ENCODE assay signal across 1 cellular context in genomic region chr6:27295301-27296079, GRCh38.
TF ChIP-seq lines count a peak whose summit lies in the region.

No MANE protein-coding gene starts in this region.

TF ChIP-seq in HepG2, 621 proteins besides CTCF, POLR2A, EP300 and RAD21 (continued from another document and continues in another):
- no peak for TF ChIP-seq ZBTB49 (CRISPR knock-in tag; IDR thresholded peaks at IDR 0.05; ENCODE audit: borderline replicate concordance)
- no peak for TF ChIP-seq ZNF431 (CRISPR knock-in tag; IDR thresholded peaks at IDR 0.05; ENCODE audit: borderline replicate concordance, low read depth)
- TF ChIP-seq PHB2 (IDR thresholded peaks at IDR 0.05; ENCODE audit: partially characterized antibody): no peak
- TF ChIP-seq ZNF646 (CRISPR knock-in tag; IDR thresholded peaks at IDR 0.05): no peak
- peak in 1 of 2 experiments; percentile 80; a peak in 2 of 4 replicates for TF ChIP-seq KLF16 (CRISPR knock-in tag; IDR thresholded peaks at IDR 0.05)
- TF ChIP-seq MAX (IDR thresholded peaks at IDR 0.05): no peak
- TF ChIP-seq ZNF430 (CRISPR knock-in tag; IDR thresholded peaks at IDR 0.05): peak; percentile 44; the same call in 1 of the 2 replicates
- TF ChIP-seq, protein P1, sequence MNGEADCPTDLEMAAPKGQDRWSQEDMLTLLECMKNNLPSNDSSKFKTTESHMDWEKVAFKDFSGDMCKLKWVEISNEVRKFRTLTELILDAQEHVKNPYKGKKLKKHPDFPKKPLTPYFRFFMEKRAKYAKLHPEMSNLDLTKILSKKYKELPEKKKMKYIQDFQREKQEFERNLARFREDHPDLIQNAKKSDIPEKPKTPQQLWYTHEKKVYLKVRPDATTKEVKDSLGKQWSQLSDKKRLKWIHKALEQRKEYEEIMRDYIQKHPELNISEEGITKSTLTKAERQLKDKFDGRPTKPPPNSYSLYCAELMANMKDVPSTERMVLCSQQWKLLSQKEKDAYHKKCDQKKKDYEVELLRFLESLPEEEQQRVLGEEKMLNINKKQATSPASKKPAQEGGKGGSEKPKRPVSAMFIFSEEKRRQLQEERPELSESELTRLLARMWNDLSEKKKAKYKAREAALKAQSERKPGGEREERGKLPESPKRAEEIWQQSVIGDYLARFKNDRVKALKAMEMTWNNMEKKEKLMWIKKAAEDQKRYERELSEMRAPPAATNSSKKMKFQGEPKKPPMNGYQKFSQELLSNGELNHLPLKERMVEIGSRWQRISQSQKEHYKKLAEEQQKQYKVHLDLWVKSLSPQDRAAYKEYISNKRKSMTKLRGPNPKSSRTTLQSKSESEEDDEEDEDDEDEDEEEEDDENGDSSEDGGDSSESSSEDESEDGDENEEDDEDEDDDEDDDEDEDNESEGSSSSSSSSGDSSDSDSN (CRISPR knock-in tag; IDR thresholded peaks at IDR 0.05): no peak
- TF ChIP-seq ZNF557 (CRISPR knock-in tag; IDR thresholded peaks at IDR 0.05): no peak
- 0 out of 2 replicates have a peak, but pooled peaks have one; percentile 13 for TF ChIP-seq KMT2B (CRISPR knock-in tag; IDR thresholded peaks at IDR 0.05)
- no peak for TF ChIP-seq CBX2 (IDR thresholded peaks at IDR 0.05; ENCODE audit: low read depth, low read length)
- TF ChIP-seq CBX2 (CRISPR knock-in tag; IDR thresholded peaks at IDR 0.05; ENCODE audit: low read depth): no peak
- peak; percentile 39; the same call in 1 of the 2 replicates for TF ChIP-seq RCOR2 (CRISPR knock-in tag; IDR thresholded peaks at IDR 0.05)
- TF ChIP-seq HMGA1 (CRISPR knock-in tag; conservative IDR thresholded peaks at IDR 0.05): no peak
- TF ChIP-seq RXRA (CRISPR knock-in tag; IDR thresholded peaks at IDR 0.05): no peak
- TF ChIP-seq MYC (CRISPR knock-in tag; IDR thresholded peaks at IDR 0.05; ENCODE audit: borderline replicate concordance): no peak
- TF ChIP-seq RAD51 (IDR thresholded peaks at IDR 0.05; ENCODE audit: borderline replicate concordance): no peak
- TF ChIP-seq BRD4 (CRISPR knock-in tag; IDR thresholded peaks at IDR 0.05): no peak
- no peak for TF ChIP-seq RNF2 (conservative IDR thresholded peaks at IDR 0.05; ENCODE audit: low read depth)
- no peak for TF ChIP-seq SNAI1 (CRISPR knock-in tag; IDR thresholded peaks at IDR 0.05; ENCODE audit: borderline replicate concordance)
- peak; percentile 71 for TF ChIP-seq HDAC2 (CRISPR knock-in tag; IDR thresholded peaks at IDR 0.05)
- no peak for TF ChIP-seq HOXA9 (CRISPR knock-in tag; IDR thresholded peaks at IDR 0.05; ENCODE audit: borderline replicate concordance)
- TF ChIP-seq ZNF34 (CRISPR knock-in tag; IDR thresholded peaks at IDR 0.05; ENCODE audit: borderline replicate concordance): no peak
- TF ChIP-seq RBM39 (IDR thresholded peaks at IDR 0.05; ENCODE audit: low read depth, low read length, poor library complexity, severe bottlenecking): no peak
- TF ChIP-seq, protein P2, sequence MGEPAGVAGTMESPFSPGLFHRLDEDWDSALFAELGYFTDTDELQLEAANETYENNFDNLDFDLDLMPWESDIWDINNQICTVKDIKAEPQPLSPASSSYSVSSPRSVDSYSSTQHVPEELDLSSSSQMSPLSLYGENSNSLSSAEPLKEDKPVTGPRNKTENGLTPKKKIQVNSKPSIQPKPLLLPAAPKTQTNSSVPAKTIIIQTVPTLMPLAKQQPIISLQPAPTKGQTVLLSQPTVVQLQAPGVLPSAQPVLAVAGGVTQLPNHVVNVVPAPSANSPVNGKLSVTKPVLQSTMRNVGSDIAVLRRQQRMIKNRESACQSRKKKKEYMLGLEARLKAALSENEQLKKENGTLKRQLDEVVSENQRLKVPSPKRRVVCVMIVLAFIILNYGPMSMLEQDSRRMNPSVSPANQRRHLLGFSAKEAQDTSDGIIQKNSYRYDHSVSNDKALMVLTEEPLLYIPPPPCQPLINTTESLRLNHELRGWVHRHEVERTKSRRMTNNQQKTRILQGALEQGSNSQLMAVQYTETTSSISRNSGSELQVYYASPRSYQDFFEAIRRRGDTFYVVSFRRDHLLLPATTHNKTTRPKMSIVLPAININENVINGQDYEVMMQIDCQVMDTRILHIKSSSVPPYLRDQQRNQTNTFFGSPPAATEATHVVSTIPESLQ (CRISPR knock-in tag; conservative IDR thresholded peaks at IDR 0.05): 0 out of 2 replicates have a peak, but pooled peaks have one; percentile 52
- TF ChIP-seq, protein P3, sequence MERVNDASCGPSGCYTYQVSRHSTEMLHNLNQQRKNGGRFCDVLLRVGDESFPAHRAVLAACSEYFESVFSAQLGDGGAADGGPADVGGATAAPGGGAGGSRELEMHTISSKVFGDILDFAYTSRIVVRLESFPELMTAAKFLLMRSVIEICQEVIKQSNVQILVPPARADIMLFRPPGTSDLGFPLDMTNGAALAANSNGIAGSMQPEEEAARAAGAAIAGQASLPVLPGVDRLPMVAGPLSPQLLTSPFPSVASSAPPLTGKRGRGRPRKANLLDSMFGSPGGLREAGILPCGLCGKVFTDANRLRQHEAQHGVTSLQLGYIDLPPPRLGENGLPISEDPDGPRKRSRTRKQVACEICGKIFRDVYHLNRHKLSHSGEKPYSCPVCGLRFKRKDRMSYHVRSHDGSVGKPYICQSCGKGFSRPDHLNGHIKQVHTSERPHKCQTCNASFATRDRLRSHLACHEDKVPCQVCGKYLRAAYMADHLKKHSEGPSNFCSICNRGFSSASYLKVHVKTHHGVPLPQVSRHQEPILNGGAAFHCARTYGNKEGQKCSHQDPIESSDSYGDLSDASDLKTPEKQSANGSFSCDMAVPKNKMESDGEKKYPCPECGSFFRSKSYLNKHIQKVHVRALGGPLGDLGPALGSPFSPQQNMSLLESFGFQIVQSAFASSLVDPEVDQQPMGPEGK (CRISPR knock-in tag; IDR thresholded peaks at IDR 0.05): 0 out of 2 replicates have a peak, but pooled peaks have one; percentile 11
- peak; percentile 48; the same call in 1 of the 2 replicates for TF ChIP-seq CHD4 (IDR thresholded peaks at IDR 0.05; ENCODE audit: borderline replicate concordance, low read length)
- peak; percentile 68; the same call in 1 of the 2 replicates for TF ChIP-seq MIER3 (CRISPR knock-in tag; IDR thresholded peaks at IDR 0.05; ENCODE audit: borderline replicate concordance)
- no peak for TF ChIP-seq IRX3 (CRISPR knock-in tag; IDR thresholded peaks at IDR 0.05; ENCODE audit: borderline replicate concordance, low read depth)
- TF ChIP-seq ZSCAN21 (CRISPR knock-in tag; IDR thresholded peaks at IDR 0.05; ENCODE audit: borderline replicate concordance): no peak
- TF ChIP-seq, protein P4, sequence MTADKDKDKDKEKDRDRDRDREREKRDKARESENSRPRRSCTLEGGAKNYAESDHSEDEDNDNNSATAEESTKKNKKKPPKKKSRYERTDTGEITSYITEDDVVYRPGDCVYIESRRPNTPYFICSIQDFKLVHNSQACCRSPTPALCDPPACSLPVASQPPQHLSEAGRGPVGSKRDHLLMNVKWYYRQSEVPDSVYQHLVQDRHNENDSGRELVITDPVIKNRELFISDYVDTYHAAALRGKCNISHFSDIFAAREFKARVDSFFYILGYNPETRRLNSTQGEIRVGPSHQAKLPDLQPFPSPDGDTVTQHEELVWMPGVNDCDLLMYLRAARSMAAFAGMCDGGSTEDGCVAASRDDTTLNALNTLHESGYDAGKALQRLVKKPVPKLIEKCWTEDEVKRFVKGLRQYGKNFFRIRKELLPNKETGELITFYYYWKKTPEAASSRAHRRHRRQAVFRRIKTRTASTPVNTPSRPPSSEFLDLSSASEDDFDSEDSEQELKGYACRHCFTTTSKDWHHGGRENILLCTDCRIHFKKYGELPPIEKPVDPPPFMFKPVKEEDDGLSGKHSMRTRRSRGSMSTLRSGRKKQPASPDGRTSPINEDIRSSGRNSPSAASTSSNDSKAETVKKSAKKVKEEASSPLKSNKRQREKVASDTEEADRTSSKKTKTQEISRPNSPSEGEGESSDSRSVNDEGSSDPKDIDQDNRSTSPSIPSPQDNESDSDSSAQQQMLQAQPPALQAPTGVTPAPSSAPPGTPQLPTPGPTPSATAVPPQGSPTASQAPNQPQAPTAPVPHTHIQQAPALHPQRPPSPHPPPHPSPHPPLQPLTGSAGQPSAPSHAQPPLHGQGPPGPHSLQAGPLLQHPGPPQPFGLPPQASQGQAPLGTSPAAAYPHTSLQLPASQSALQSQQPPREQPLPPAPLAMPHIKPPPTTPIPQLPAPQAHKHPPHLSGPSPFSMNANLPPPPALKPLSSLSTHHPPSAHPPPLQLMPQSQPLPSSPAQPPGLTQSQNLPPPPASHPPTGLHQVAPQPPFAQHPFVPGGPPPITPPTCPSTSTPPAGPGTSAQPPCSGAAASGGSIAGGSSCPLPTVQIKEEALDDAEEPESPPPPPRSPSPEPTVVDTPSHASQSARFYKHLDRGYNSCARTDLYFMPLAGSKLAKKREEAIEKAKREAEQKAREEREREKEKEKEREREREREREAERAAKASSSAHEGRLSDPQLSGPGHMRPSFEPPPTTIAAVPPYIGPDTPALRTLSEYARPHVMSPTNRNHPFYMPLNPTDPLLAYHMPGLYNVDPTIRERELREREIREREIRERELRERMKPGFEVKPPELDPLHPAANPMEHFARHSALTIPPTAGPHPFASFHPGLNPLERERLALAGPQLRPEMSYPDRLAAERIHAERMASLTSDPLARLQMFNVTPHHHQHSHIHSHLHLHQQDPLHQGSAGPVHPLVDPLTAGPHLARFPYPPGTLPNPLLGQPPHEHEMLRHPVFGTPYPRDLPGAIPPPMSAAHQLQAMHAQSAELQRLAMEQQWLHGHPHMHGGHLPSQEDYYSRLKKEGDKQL (CRISPR knock-in tag; IDR thresholded peaks at IDR 0.05; ENCODE audit: low read depth): no peak
- no peak for TF ChIP-seq ZNF660 (CRISPR knock-in tag; IDR thresholded peaks at IDR 0.05; ENCODE audit: borderline replicate concordance, low read depth)
- 0 out of 2 replicates have a peak, but pooled peaks have one; percentile 44 for TF ChIP-seq ZSCAN9 (CRISPR knock-in tag; IDR thresholded peaks at IDR 0.05; ENCODE audit: borderline replicate concordance)
- no peak for TF ChIP-seq NONO (IDR thresholded peaks at IDR 0.05)
- no peak for TF ChIP-seq NONO (CRISPR knock-in tag; conservative IDR thresholded peaks at IDR 0.05)
- no peak for TF ChIP-seq ZNF101 (CRISPR knock-in tag; IDR thresholded peaks at IDR 0.05; ENCODE audit: borderline replicate concordance, low read depth)
- no peak for TF ChIP-seq TCF7L2 (IDR thresholded peaks at IDR 0.05; ENCODE audit: low read depth, low read length)
- no peak for TF ChIP-seq KLF11 (CRISPR knock-in tag; IDR thresholded peaks at IDR 0.05)
- TF ChIP-seq ZMYM3 (CRISPR knock-in tag; IDR thresholded peaks at IDR 0.05): peak; percentile 36; the same call in 1 of the 2 replicates
- no peak for TF ChIP-seq JARID2 (CRISPR knock-in tag; IDR thresholded peaks at IDR 0.05; ENCODE audit: insufficient replicate concordance)
